ENCODE assay signal across 1 cellular context in genomic region chr7:3154881-3155494, GRCh38.
TF ChIP-seq lines count a peak whose summit lies in the region.

No MANE protein-coding gene starts in this region.

TF ChIP-seq in WTC11, 78 proteins besides CTCF, POLR2A, EP300 and RAD21 (continued from another document):
- TF ChIP-seq, protein P1, sequence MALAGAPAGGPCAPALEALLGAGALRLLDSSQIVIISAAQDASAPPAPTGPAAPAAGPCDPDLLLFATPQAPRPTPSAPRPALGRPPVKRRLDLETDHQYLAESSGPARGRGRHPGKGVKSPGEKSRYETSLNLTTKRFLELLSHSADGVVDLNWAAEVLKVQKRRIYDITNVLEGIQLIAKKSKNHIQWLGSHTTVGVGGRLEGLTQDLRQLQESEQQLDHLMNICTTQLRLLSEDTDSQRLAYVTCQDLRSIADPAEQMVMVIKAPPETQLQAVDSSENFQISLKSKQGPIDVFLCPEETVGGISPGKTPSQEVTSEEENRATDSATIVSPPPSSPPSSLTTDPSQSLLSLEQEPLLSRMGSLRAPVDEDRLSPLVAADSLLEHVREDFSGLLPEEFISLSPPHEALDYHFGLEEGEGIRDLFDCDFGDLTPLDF (CRISPR knock-in tag; IDR thresholded peaks at IDR 0.05): no peak
- TF ChIP-seq MYBL2 (CRISPR knock-in tag; IDR thresholded peaks at IDR 0.05) (no peak), TP53 (CRISPR knock-in tag; IDR thresholded peaks at IDR 0.05) (no peak)
- TF ChIP-seq, protein P2, sequence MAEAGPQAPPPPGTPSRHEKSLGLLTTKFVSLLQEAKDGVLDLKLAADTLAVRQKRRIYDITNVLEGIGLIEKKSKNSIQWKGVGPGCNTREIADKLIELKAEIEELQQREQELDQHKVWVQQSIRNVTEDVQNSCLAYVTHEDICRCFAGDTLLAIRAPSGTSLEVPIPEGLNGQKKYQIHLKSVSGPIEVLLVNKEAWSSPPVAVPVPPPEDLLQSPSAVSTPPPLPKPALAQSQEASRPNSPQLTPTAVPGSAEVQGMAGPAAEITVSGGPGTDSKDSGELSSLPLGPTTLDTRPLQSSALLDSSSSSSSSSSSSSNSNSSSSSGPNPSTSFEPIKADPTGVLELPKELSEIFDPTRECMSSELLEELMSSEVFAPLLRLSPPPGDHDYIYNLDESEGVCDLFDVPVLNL (CRISPR knock-in tag; IDR thresholded peaks at IDR 0.05; ENCODE audit: borderline replicate concordance, low read depth): no peak
